In the genomic region with DNA sequence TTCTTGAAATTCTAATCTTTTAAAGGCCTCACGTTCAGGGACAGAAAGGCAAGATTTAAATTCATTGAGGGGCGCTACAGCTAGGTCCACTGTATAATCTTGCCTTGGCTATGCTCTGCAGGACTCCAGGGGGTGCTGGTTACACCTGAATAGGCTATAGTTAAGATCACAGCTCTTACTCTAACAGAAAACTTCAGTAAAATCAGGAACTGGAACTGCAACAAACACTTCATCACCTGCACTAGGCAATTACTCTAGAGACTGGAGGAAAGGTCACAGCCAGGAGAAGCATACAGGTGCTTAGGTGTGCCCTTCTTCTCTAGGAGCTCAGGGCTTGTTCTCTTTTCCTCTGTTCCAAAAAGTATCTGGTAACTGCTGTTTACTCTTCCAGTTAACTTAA, we compare ENCODE assay signal across 22 cellular contexts. TPM values are rescaled to one million over a fixed set of nuclear protein-coding genes. Genes with fewer than 3 reads are reported as not detected.
A peak's percentile ranks its signal among the peaks of the same experiment; 100 is the strongest.
DNase-seq lines count a peak whose midpoint lies in the region; TF ChIP-seq lines count a peak whose summit lies in the region.
"Had no signal": no experiment of that assay in that cellular context is flagged by ENCODE, and none has a peak within 500 bp of the region (broad histone marks: within the 10 kb centered on the region; RNA-seq: fewer than 3 reads in every experiment).

No MANE protein-coding gene starts in this region.

- H3K27me3 ChIP-seq in colonic mucosa = no peaks in the 10 kb centered on the region
- H3K27me3 ChIP-seq: vagina had no signal

- H3K9ac ChIP-seq in colonic mucosa (ENCODE audit: low read depth in 2 of 2, low read length in 2 of 2) = no peak overlapping the region

- TF ChIP-seq CTCF in colonic mucosa (IDR thresholded peaks at IDR 0.05) = peak; percentile 20
- peak; percentile 55 for TF ChIP-seq CTCF in progenitor cell of endocrine pancreas (IDR thresholded peaks at IDR 0.05; ENCODE audit: unreplicated experiment)

- H3K4me1 ChIP-seq in colonic mucosa = no peaks in the 10 kb centered on the region
- H3K4me1 ChIP-seq: vagina had no signal

- no peaks in the 10 kb centered on the region for H3K9me3 ChIP-seq in colonic mucosa
- H3K9me3 ChIP-seq: vagina had no signal

- peak; percentile 23 for DNase-seq in NCI-H82 (lab: John Stamatoyannopoulos, UW)
- no peak for DNase-seq in NCI-H82 treated with DMSO at 0.1 percent for 48 hours (lab: John Stamatoyannopoulos, UW; ENCODE audit: unreplicated experiment)
- peak; percentile 68 for DNase-seq in NCI-H146 (lab: John Stamatoyannopoulos, UW)
- peak; percentile 49 for DNase-seq in colonic mucosa
- no peak for DNase-seq in progenitor cell of endocrine pancreas (ENCODE audit: low spot score, unreplicated experiment)
- DNase-seq in ACHN = no peak
- DNase-seq in immature natural killer cell = no peak
- DNase-seq in DMS 273 treated with DMSO at 0.1 percent for 48 hours (lab: John Stamatoyannopoulos, UW) = no peak
- DNase-seq: activated CD4-positive, alpha-beta T cell treated with anti-CD3 and anti-CD28 coated beads, Interleukin-2, amount 10 ng/mL, durations not matched to agents 24 days and 14 days; activated naive CD4-positive, alpha-beta T cell; CD4-positive, CD25-positive, alpha-beta regulatory T cell; hypothalamus; naive thymus-derived CD4-positive, alpha-beta T cell; NCI-H446; stimulated activated CD4-positive, alpha-beta T cell treated with anti-CD3 and anti-CD28 coated beads, Interleukin-4, amount 100 ng/mL, for 4 hours; stimulated activated CD8-positive, alpha-beta memory T cell treated with anti-CD3 and anti-CD28 coated beads, Interleukin-4, amount 100 ng/mL, for 48 hours; substantia nigra had no signal

- no peaks in the 10 kb centered on the region for H3K36me3 ChIP-seq in colonic mucosa
- H3K36me3 ChIP-seq: vagina had no signal

- H3K27ac Mint-ChIP-seq in progenitor cell of endocrine pancreas (no peak overlapping the region), immature natural killer cell (no peak overlapping the region)
- H3K27ac Mint-ChIP-seq: activated CD4-positive, alpha-beta T cell treated with anti-CD3 and anti-CD28 coated beads, Interleukin-2, amount 10 ng/mL, durations not matched to agents 24 days and 14 days; CD4-positive, CD25-positive, alpha-beta regulatory T cell; naive thymus-derived CD4-positive, alpha-beta T cell had no signal

- H3K4me1 Mint-ChIP-seq in progenitor cell of endocrine pancreas (ENCODE audit: low read depth) (peaks cover 9% of the 10 kb centered on the region), immature natural killer cell (no peaks in the 10 kb centered on the region)
- H3K4me1 Mint-ChIP-seq: activated CD4-positive, alpha-beta T cell treated with anti-CD3 and anti-CD28 coated beads, Interleukin-2, amount 10 ng/mL, durations not matched to agents 24 days and 14 days; CD4-positive, CD25-positive, alpha-beta regulatory T cell; naive thymus-derived CD4-positive, alpha-beta T cell had no signal

- H3K27ac ChIP-seq in colonic mucosa = peak overlapping the region; percentile 36
- H3K27ac ChIP-seq: skin epidermis, vagina had no signal

- H3K4me3 ChIP-seq in colonic mucosa = no peak overlapping the region
- H3K4me3 ChIP-seq: skin epidermis, vagina had no signal

- no peaks in the 10 kb centered on the region for H3K27me3 Mint-ChIP-seq in progenitor cell of endocrine pancreas
- H3K27me3 Mint-ChIP-seq in immature natural killer cell (ENCODE audit: low read depth in 3 of 3) = no peaks in the 10 kb centered on the region
- H3K27me3 Mint-ChIP-seq: activated CD4-positive, alpha-beta T cell treated with anti-CD3 and anti-CD28 coated beads, Interleukin-2, amount 10 ng/mL, durations not matched to agents 24 days and 14 days; CD4-positive, CD25-positive, alpha-beta regulatory T cell; naive thymus-derived CD4-positive, alpha-beta T cell had no signal

- intact Hi-C loops in colonic mucosa (cut with DNase I) = no loop called here

- no peaks in the 10 kb centered on the region for H3K36me3 Mint-ChIP-seq in progenitor cell of endocrine pancreas (ENCODE audit: insufficient read depth)
- H3K36me3 Mint-ChIP-seq in immature natural killer cell = no peaks in the 10 kb centered on the region
- H3K36me3 Mint-ChIP-seq: CD4-positive, CD25-positive, alpha-beta regulatory T cell; naive thymus-derived CD4-positive, alpha-beta T cell had no signal

- in situ Hi-C loops in ACHN (cut with HindIII; ENCODE audit: low pct_ligation_motif_present, low pct_unique_long_range_greater_than_20kb, low sequenced_read_pairs) = no loop called here

- H3K9me3 Mint-ChIP-seq in progenitor cell of endocrine pancreas (ENCODE audit: low read depth) = no peaks in the 10 kb centered on the region
- H3K9me3 Mint-ChIP-seq in immature natural killer cell = peaks cover 2 to 9% (median 6%) of the 10 kb centered on the region in 6 donors
- H3K9me3 Mint-ChIP-seq: activated CD4-positive, alpha-beta T cell treated with anti-CD3 and anti-CD28 coated beads, Interleukin-2, amount 10 ng/mL, durations not matched to agents 24 days and 14 days had no signal

- H3K4me3 Mint-ChIP-seq in progenitor cell of endocrine pancreas (ENCODE audit: low read depth) (no peak overlapping the region), immature natural killer cell (no peak overlapping the region)
- H3K4me3 Mint-ChIP-seq: activated CD4-positive, alpha-beta T cell treated with anti-CD3 and anti-CD28 coated beads, Interleukin-2, amount 10 ng/mL, durations not matched to agents 24 days and 14 days; CD4-positive, CD25-positive, alpha-beta regulatory T cell; naive thymus-derived CD4-positive, alpha-beta T cell had no signal

RNA-seq across cellular contexts. Expression of a gene that starts 20.9 kb away (rescaled TPM):
- under 1 TPM; 0.35 to 0.37 TPM for total RNA-seq in colonic mucosa
- total RNA-seq in progenitor cell of endocrine pancreas = 2.1 and 2.5 TPM in 2 replicates
- polyA plus RNA-seq in immature natural killer cell = not detected
- total RNA-seq: activated CD4-positive, alpha-beta T cell treated with anti-CD3 and anti-CD28 coated beads, Interleukin-2, amount 10 ng/mL, durations not matched to agents 24 days and 14 days; astrocyte; CD4-positive, CD25-positive, alpha-beta regulatory T cell; liver; naive thymus-derived CD4-positive, alpha-beta T cell; RPMI7951; vagina had no signal
- polyA plus RNA-seq: CD4-positive, CD25-positive, alpha-beta regulatory T cell; liver; naive thymus-derived CD4-positive, alpha-beta T cell had no signal

Comparison
In these comparisons a context has a peak if more than half of its experiments do, and no peak if none do; other contexts are left out.
1. DNase-seq: peak in NCI-H82 (single experiment), NCI-H146 (single experiment) and colonic mucosa (single experiment); none in NCI-H82 treated with DMSO at 0.1 percent for 48 hours (single experiment), progenitor cell of endocrine pancreas (single experiment), ACHN (single experiment), immature natural killer cell (0 of 3) and DMS 273 treated with DMSO at 0.1 percent for 48 hours (single experiment).